7 cellular contexts compared by ENCODE assay signal in genomic region chr6:24365103-24365633, GRCh38. TPM values are rescaled to one million over a fixed set of nuclear protein-coding genes. Genes with fewer than 3 reads are reported as not detected.
"Had no signal": no experiment of that assay in that cellular context is flagged by ENCODE, and none has a peak within 500 bp of the region (broad histone marks: within the 10 kb centered on the region; RNA-seq: fewer than 3 reads in every experiment).

No MANE protein-coding gene starts in this region.

RNA-seq across cellular contexts. Expression of gene DCDC2, which starts 7.3 kb away (rescaled TPM):
- total RNA-seq: activated B cell treated with CpG ODN at 0.5 μM for 24 hours; activated CD4-positive, alpha-beta T cell treated with anti-CD3 and anti-CD28 coated beads, Interleukin-2, amount 10 ng/mL, durations not matched to agents 24 days and 14 days; activated CD8-positive, alpha-beta T cell treated with anti-CD3 and anti-CD28 coated beads for 36 hours; activated naive CD4-positive, alpha-beta T cell treated with anti-CD3 and anti-CD28 coated beads for 36 hours; activated T-helper 1 cell treated with anti-CD3 and anti-CD28 coated beads, Interleukin-12 subunit alpha, Interleukin-12 subunit beta, Interleukin-2, Interleukin-4 antibody, amounts not matched to agents 30 ng/mL and 10 ng/mL and 1 ng/mL, durations not matched to agents 14 hours and 24 hours and 36 hours; aorta; T-helper 1 cell treated with Interleukin-12 subunit alpha and Interleukin-12 subunit beta and Interleukin-4 antibody, amounts not matched to agents 30 ng/mL and 1 ng/mL, for 36 hours had no signal
